In genomic region chr7:1254281-1255082, GRCh38 we compare ENCODE assay signal across 17 cellular contexts. TPM values are rescaled to one million over a fixed set of nuclear protein-coding genes. Genes with fewer than 3 reads are reported as not detected.
"Had no signal": no experiment of that assay in that cellular context is flagged by ENCODE, and none has a peak within 500 bp of the region (broad histone marks: within the 10 kb centered on the region; RNA-seq: fewer than 3 reads in every experiment).

No MANE protein-coding gene starts in this region.

- H3K4me3 ChIP-seq: breast epithelium, esophagus muscularis mucosa, left lung, psoas muscle, stomach had no signal

- H3K36me3 ChIP-seq: breast epithelium, esophagus muscularis mucosa, left lung, stomach had no signal

- ATAC-seq: left lung, psoas muscle had no signal

- H3K36me3 Mint-ChIP-seq: activated CD4-positive, alpha-beta memory T cell treated with anti-CD3 and anti-CD28 coated beads for 36 hours; activated naive CD8-positive, alpha-beta T cell treated with anti-CD3 and anti-CD28 coated beads, Interleukin-2, amount 10 ng/mL, durations not matched to agents 7 days and 5 days; memory B cell had no signal

- DNase-seq: activated CD4-positive, alpha-beta memory T cell treated with anti-CD3 and anti-CD28 coated beads for 36 hours; activated CD8-positive, alpha-beta memory T cell treated with anti-CD3 and anti-CD28 coated beads, Interleukin-2, amount 50 U/mL, for 48 hours; activated naive CD8-positive, alpha-beta T cell treated with anti-CD3 and anti-CD28 coated beads, Interleukin-2, amount 10 ng/mL, durations not matched to agents 7 days and 5 days; anterior cingulate cortex; stimulated activated CD4-positive, alpha-beta T cell treated with anti-CD3 and anti-CD28 coated beads, Interleukin-15, amount 100 ng/mL, for 24 hours; stimulated activated CD4-positive, alpha-beta T cell treated with anti-CD3 and anti-CD28 coated beads, Interleukin-4, amount 100 ng/mL, for 24 hours; stomach; SW 1271 had no signal

- H3K4me1 ChIP-seq: breast epithelium, left lung, psoas muscle had no signal

- H3K9me3 ChIP-seq: breast epithelium, esophagus muscularis mucosa, left lung, psoas muscle, stomach had no signal

- H3K4me3 Mint-ChIP-seq: activated CD4-positive, alpha-beta memory T cell treated with anti-CD3 and anti-CD28 coated beads for 36 hours; activated naive CD8-positive, alpha-beta T cell treated with anti-CD3 and anti-CD28 coated beads, Interleukin-2, amount 10 ng/mL, durations not matched to agents 7 days and 5 days; memory B cell; T-helper 2 cell treated with Interferon-gamma antibody and Interleukin-4, amounts not matched to agents 5 μg/mL and 100 μg/mL, for 36 hours had no signal

- H3K9me3 Mint-ChIP-seq: activated CD4-positive, alpha-beta memory T cell treated with anti-CD3 and anti-CD28 coated beads for 36 hours; activated naive CD8-positive, alpha-beta T cell treated with anti-CD3 and anti-CD28 coated beads, Interleukin-2, amount 10 ng/mL, durations not matched to agents 7 days and 5 days; memory B cell; nephron; T-helper 2 cell treated with Interferon-gamma antibody and Interleukin-4, amounts not matched to agents 5 μg/mL and 100 μg/mL, for 36 hours had no signal

- H3K4me1 Mint-ChIP-seq: activated naive CD8-positive, alpha-beta T cell treated with anti-CD3 and anti-CD28 coated beads, Interleukin-2, amount 10 ng/mL, durations not matched to agents 7 days and 5 days had no signal

- H3K27ac Mint-ChIP-seq: activated CD4-positive, alpha-beta memory T cell treated with anti-CD3 and anti-CD28 coated beads for 36 hours; activated naive CD8-positive, alpha-beta T cell treated with anti-CD3 and anti-CD28 coated beads, Interleukin-2, amount 10 ng/mL, durations not matched to agents 7 days and 5 days; memory B cell; nephron; T-helper 2 cell treated with Interferon-gamma antibody and Interleukin-4, amounts not matched to agents 5 μg/mL and 100 μg/mL, for 36 hours had no signal

- H3K27ac ChIP-seq: breast epithelium, esophagus muscularis mucosa, left lung, psoas muscle, stomach had no signal

RNA-seq across cellular contexts. Expression of gene UNCX, which starts 21.8 kb away (rescaled TPM):
- total RNA-seq: activated CD4-positive, alpha-beta memory T cell treated with anti-CD3 and anti-CD28 coated beads for 36 hours; activated naive CD8-positive, alpha-beta T cell treated with anti-CD3 and anti-CD28 coated beads, Interleukin-2, amount 10 ng/mL, durations not matched to agents 7 days and 5 days; breast epithelium; esophagus muscularis mucosa; fibroblast of villous mesenchyme; left lung; osteoblast; psoas muscle; stomach had no signal
- polyA plus RNA-seq: psoas muscle, stomach had no signal
